1 cellular context compared by ENCODE assay signal in the genomic region with DNA sequence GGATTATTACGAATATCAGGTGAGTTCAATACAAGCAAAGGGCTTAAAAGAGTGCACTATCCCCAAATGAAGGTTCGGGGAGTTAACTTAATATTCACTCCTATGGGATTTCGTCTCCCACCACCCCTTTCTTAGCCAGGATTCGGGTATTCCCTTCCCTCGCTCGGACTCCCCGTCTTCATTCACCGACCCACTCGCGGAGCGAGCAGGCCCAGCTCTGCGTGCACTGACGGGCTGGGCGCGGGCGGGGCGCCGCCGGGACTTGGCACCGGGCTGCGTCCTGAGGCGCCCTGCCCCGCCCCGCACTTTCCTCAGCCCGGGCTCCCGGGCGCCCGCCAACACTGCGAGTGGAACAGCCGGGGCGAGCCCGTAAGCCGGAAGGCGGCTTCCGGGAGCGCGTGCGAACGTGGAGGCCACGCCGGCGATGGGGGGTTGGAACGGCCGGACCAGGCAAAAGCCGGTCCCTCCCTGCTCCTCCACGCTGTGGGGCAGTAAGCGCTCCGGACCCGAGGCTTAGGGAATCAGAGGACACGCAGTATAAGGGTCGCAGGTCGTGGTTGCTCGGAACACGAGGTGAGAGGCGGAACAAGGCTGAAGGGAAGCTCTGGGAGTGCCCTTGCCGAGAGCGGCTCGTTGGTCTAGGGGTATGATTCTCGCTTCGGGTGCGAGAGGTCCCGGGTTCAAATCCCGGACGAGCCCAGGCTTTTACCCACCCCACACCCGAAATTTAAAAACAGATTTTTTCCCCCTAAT.
TF ChIP-seq lines count a peak whose summit lies in the region.

No MANE protein-coding gene starts in this region.

TF ChIP-seq in K562, 482 proteins besides CTCF, POLR2A, EP300 and RAD21 (continued from another document and continues in another):
- TF ChIP-seq, protein P1, sequence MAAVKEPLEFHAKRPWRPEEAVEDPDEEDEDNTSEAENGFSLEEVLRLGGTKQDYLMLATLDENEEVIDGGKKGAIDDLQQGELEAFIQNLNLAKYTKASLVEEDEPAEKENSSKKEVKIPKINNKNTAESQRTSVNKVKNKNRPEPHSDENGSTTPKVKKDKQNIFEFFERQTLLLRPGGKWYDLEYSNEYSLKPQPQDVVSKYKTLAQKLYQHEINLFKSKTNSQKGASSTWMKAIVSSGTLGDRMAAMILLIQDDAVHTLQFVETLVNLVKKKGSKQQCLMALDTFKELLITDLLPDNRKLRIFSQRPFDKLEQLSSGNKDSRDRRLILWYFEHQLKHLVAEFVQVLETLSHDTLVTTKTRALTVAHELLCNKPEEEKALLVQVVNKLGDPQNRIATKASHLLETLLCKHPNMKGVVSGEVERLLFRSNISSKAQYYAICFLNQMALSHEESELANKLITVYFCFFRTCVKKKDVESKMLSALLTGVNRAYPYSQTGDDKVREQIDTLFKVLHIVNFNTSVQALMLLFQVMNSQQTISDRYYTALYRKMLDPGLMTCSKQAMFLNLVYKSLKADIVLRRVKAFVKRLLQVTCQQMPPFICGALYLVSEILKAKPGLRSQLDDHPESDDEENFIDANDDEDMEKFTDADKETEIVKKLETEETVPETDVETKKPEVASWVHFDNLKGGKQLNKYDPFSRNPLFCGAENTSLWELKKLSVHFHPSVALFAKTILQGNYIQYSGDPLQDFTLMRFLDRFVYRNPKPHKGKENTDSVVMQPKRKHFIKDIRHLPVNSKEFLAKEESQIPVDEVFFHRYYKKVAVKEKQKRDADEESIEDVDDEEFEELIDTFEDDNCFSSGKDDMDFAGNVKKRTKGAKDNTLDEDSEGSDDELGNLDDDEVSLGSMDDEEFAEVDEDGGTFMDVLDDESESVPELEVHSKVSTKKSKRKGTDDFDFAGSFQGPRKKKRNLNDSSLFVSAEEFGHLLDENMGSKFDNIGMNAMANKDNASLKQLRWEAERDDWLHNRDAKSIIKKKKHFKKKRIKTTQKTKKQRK (IDR thresholded peaks at IDR 0.05; ENCODE audit: borderline replicate concordance, low read depth, low read length) = no peak
- TF ChIP-seq MLX (CRISPR knock-in tag; conservative IDR thresholded peaks at IDR 0.05) = peak; percentile 74 to 84; a peak in 2 of 4 replicates
- no peak for TF ChIP-seq HDGF (IDR thresholded peaks at IDR 0.05)
- no peak for TF ChIP-seq HINFP (tag; conservative IDR thresholded peaks at IDR 0.05; ENCODE audit: low read depth)
- TF ChIP-seq, protein P2, sequence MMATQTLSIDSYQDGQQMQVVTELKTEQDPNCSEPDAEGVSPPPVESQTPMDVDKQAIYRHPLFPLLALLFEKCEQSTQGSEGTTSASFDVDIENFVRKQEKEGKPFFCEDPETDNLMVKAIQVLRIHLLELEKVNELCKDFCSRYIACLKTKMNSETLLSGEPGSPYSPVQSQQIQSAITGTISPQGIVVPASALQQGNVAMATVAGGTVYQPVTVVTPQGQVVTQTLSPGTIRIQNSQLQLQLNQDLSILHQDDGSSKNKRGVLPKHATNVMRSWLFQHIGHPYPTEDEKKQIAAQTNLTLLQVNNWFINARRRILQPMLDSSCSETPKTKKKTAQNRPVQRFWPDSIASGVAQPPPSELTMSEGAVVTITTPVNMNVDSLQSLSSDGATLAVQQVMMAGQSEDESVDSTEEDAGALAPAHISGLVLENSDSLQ (IDR thresholded peaks at IDR 0.05) = no peak
- TF ChIP-seq CHD7 (IDR thresholded peaks at IDR 0.05; ENCODE audit: low read depth, low read length) = no peak
- TF ChIP-seq, protein P3, sequence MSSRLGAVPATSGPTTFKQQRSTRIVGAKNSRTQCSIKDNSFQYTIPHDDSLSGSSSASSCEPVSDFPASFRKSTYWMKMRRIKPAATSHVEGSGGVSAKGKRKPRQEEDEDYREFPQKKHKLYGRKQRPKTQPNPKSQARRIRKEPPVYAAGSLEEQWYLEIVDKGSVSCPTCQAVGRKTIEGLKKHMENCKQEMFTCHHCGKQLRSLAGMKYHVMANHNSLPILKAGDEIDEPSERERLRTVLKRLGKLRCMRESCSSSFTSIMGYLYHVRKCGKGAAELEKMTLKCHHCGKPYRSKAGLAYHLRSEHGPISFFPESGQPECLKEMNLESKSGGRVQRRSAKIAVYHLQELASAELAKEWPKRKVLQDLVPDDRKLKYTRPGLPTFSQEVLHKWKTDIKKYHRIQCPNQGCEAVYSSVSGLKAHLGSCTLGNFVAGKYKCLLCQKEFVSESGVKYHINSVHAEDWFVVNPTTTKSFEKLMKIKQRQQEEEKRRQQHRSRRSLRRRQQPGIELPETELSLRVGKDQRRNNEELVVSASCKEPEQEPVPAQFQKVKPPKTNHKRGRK (tag; IDR thresholded peaks at IDR 0.05) = no peak
- TF ChIP-seq ARID2 (IDR thresholded peaks at IDR 0.05) = 0 out of 2 replicates have a peak, but pooled peaks have one; percentile 12
- TF ChIP-seq, protein P4, sequence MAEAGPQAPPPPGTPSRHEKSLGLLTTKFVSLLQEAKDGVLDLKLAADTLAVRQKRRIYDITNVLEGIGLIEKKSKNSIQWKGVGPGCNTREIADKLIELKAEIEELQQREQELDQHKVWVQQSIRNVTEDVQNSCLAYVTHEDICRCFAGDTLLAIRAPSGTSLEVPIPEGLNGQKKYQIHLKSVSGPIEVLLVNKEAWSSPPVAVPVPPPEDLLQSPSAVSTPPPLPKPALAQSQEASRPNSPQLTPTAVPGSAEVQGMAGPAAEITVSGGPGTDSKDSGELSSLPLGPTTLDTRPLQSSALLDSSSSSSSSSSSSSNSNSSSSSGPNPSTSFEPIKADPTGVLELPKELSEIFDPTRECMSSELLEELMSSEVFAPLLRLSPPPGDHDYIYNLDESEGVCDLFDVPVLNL (CRISPR knock-in tag; IDR thresholded peaks at IDR 0.05; ENCODE audit: low read depth) = peak; percentile 87
- peak; percentile 94 for TF ChIP-seq RB1 (IDR thresholded peaks at IDR 0.05; ENCODE audit: low read depth)
- peak; percentile 80 for TF ChIP-seq TRIM28 (IDR thresholded peaks at IDR 0.05)
- TF ChIP-seq, protein P5, sequence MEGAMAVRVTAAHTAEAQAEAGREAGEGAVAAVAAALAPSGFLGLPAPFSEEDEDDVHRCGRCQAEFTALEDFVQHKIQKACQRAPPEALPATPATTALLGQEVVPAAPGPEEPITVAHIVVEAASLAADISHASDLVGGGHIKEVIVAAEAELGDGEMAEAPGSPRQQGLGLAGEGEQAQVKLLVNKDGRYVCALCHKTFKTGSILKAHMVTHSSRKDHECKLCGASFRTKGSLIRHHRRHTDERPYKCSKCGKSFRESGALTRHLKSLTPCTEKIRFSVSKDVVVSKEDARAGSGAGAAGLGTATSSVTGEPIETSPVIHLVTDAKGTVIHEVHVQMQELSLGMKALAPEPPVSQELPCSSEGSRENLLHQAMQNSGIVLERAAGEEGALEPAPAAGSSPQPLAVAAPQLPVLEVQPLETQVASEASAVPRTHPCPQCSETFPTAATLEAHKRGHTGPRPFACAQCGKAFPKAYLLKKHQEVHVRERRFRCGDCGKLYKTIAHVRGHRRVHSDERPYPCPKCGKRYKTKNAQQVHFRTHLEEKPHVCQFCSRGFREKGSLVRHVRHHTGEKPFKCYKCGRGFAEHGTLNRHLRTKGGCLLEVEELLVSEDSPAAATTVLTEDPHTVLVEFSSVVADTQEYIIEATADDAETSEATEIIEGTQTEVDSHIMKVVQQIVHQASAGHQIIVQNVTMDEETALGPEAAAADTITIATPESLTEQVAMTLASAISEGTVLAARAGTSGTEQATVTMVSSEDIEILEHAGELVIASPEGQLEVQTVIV (CRISPR knock-in tag; IDR thresholded peaks at IDR 0.05; ENCODE audit: borderline replicate concordance) = no peak
- peak; percentile 89 for TF ChIP-seq GTF3C2 (IDR thresholded peaks at IDR 0.05; ENCODE audit: borderline replicate concordance, extremely low read depth, insufficient read length)
- 0 out of 2 replicates have a peak, but pooled peaks have one; percentile 6 for TF ChIP-seq MEF2A (IDR thresholded peaks at IDR 0.05; ENCODE audit: control insufficient read depth, low read depth, low read length)
